ENCODE assay signal across 8 cellular contexts in genomic region chr10:21173433-21173963, GRCh38.
DNase-seq lines count a peak whose midpoint lies in the region; ATAC-seq, FAIRE-seq and TF ChIP-seq lines count a peak whose summit lies in the region.

No MANE protein-coding gene starts in this region.

- peak overlapping the region; percentile 77 for H3K4me3 ChIP-seq in HEK293 (ENCODE audit: low read depth, low read length)
- H3K4me3 ChIP-seq in right cardiac atrium (ENCODE audit: low read length), result peak overlapping the region; percentile 66
- peak overlapping the region; percentile 47 to 55 for H3K4me3 ChIP-seq in small intestine (ENCODE audit: low read depth in 1 of 2, low read length in 2 of 2)

- H3K4me3 Mint-ChIP-seq in activated T-cell treated with anti-CD3 and anti-CD28 coated beads, Interleukin-2, amount 50 U/mL, for 72 hours, result peak overlapping the region; percentile 66 to 78

- peak overlapping the region; percentile 73; the same call in 1 of the 2 replicates for H3K27ac ChIP-seq in HEK293 (ENCODE audit: extremely low read depth, low read depth, low read length)
- no peak overlapping the region for H3K27ac ChIP-seq in right cardiac atrium (ENCODE audit: low read length)
- no peak overlapping the region for H3K27ac ChIP-seq in small intestine (ENCODE audit: low read depth in 1 of 2, low read length in 1 of 2)

- peaks cover 9% of the 10 kb centered on the region for H3K4me1 Mint-ChIP-seq in activated T-cell treated with anti-CD3 and anti-CD28 coated beads, Interleukin-2, amount 50 U/mL, for 72 hours (ENCODE audit: low read depth)

- FAIRE-seq in small intestine (lab: Jason Lieb, UNC), result no peak

- no peak overlapping the region for H3K27ac Mint-ChIP-seq in activated T-cell treated with anti-CD3 and anti-CD28 coated beads, Interleukin-2, amount 50 U/mL, for 72 hours

- H3K9me3 Mint-ChIP-seq in activated T-cell treated with anti-CD3 and anti-CD28 coated beads, Interleukin-2, amount 50 U/mL, for 72 hours, result no peaks in the 10 kb centered on the region

- DNase-seq in activated T-cell treated with anti-CD3 and anti-CD28 coated beads, Interleukin-2, amount 50 U/mL, for 72 hours, result peak in 1 of 2 donors; percentile 1
- peak in 2 of 3 donors; percentile 42 to 44 for DNase-seq in right cardiac atrium
- no peak for DNase-seq in small intestine
- no peak for DNase-seq in stimulated activated CD8-positive, alpha-beta memory T cell treated with anti-CD3 and anti-CD28 coated beads, Interleukin-4, amount 100 ng/mL, for 48 hours
- DNase-seq in NCI-H1930 (lab: John Stamatoyannopoulos, UW), result no peak
- no peak for DNase-seq in HCEC 1CT

- ATAC-seq in activated T-cell treated with anti-CD3 and anti-CD28 coated beads, Interleukin-2, amount 50 U/mL, for 72 hours (replicated peaks in 1 of 2), result peak; percentile 14
- ATAC-seq in right cardiac atrium (peak in 1 of 2 donors; percentile 38), HG03280 (IDR thresholded peaks at IDR 0.05; ENCODE audit: unreplicated experiment) (no peak)

- CTCF ChIA-PET in HEK293 (lab: Yijun Ruan, JAX), result interaction anchor here (0.9 kb wide), 1 partner anchor 318 kb away, joined by 3 read pairs; no protein-coding TSS in a partner anchor

- POLR2A ChIA-PET in HEK293 (lab: Yijun Ruan, JAX), result no interaction called here

- H3K27me3 Mint-ChIP-seq in activated T-cell treated with anti-CD3 and anti-CD28 coated beads, Interleukin-2, amount 50 U/mL, for 72 hours (ENCODE audit: low read depth), result peaks cover 37% of the 10 kb centered on the region

- intact Hi-C loops in right cardiac atrium (cut with DNase I), result no loop called here

- under 1% methylated on average over 60 of the region's 60 CpGs for WGBS in right cardiac atrium
- 1 to 3% (median 1%) methylated on average over 47 to 60 of the region's 60 CpGs for WGBS in small intestine, 3 donors

- peaks cover 0 to 2% of the 10 kb centered on the region in 2 donors for H3K36me3 Mint-ChIP-seq in activated T-cell treated with anti-CD3 and anti-CD28 coated beads, Interleukin-2, amount 50 U/mL, for 72 hours (ENCODE audit: insufficient read depth in 2 of 2)

- no peak for TF ChIP-seq CTCF in HEK293 (tag by site-specific recombination; IDR thresholded peaks at IDR 0.05)

- H3K4me1 ChIP-seq in HEK293 (ENCODE audit: control insufficient read depth, insufficient read depth, low read length) (peaks cover 2% of the 10 kb centered on the region; the same call in 1 of the 2 replicates), right cardiac atrium (ENCODE audit: control insufficient read depth, insufficient read depth, low read length) (no peaks in the 10 kb centered on the region), small intestine (ENCODE audit: control insufficient read depth in 2 of 2, insufficient read depth in 1 of 2, low read depth in 1 of 2, low read length in 1 of 2) (no peaks in the 10 kb centered on the region)

- H3K36me3 ChIP-seq in HEK293 (ENCODE audit: control insufficient read depth in 2 of 2, insufficient read depth in 1 of 2, low read length in 2 of 2) (no peaks in the 10 kb centered on the region), small intestine (ENCODE audit: control insufficient read depth in 2 of 2, insufficient read depth in 2 of 2, low read length in 2 of 2) (no peaks in the 10 kb centered on the region)

- H3K9me3 ChIP-seq in HEK293 (ENCODE audit: control insufficient read depth, insufficient read depth, low read depth, low read length) (no peaks in the 10 kb centered on the region), right cardiac atrium (ENCODE audit: control insufficient read depth, low read length) (no peaks in the 10 kb centered on the region), small intestine (ENCODE audit: control insufficient read depth, low read depth) (no peaks in the 10 kb centered on the region)

- H3K27me3 ChIP-seq in right cardiac atrium (ENCODE audit: control insufficient read depth, insufficient read depth), result no peaks in the 10 kb centered on the region
- peaks cover 8 to 16% of the 10 kb centered on the region in 2 donors for H3K27me3 ChIP-seq in small intestine (ENCODE audit: control insufficient read depth in 2 of 2, insufficient read depth in 2 of 2, low read length in 2 of 2)

TF ChIP-seq in HEK293, 187 proteins besides CTCF, POLR2A, EP300 and RAD21 (continues in another document):
- TF ChIP-seq ZNF707 (tag by site-specific recombination; IDR thresholded peaks at IDR 0.05), result no peak
- TF ChIP-seq ZNF18 (tag by site-specific recombination; IDR thresholded peaks at IDR 0.05), result no peak
- no peak for TF ChIP-seq ELK4 (IDR thresholded peaks at IDR 0.05; ENCODE audit: borderline replicate concordance, low read depth, low read length)
- no peak for TF ChIP-seq ZNF704 (tag by site-specific recombination; IDR thresholded peaks at IDR 0.05)
- no peak for TF ChIP-seq ZNF624 (tag by site-specific recombination; IDR thresholded peaks at IDR 0.05)
- TF ChIP-seq REST (tag by site-specific recombination; IDR thresholded peaks at IDR 0.05), result no peak
- TF ChIP-seq ZNF837 (tag by site-specific recombination; IDR thresholded peaks at IDR 0.05), result no peak
- TF ChIP-seq OSR2 (tag by site-specific recombination; IDR thresholded peaks at IDR 0.05), result no peak
- no peak for TF ChIP-seq ZNF555 (tag by site-specific recombination; conservative IDR thresholded peaks at IDR 0.05)
- no peak for TF ChIP-seq FEZF1 (tag by site-specific recombination; IDR thresholded peaks at IDR 0.05)
- TF ChIP-seq KLF16 (tag by site-specific recombination; IDR thresholded peaks at IDR 0.05), result peak; percentile 61; the same call in 1 of the 2 replicates
- TF ChIP-seq ZNF266 (tag by site-specific recombination; IDR thresholded peaks at IDR 0.05; ENCODE audit: low read depth), result no peak
- TF ChIP-seq ZNF341 (tag by site-specific recombination; IDR thresholded peaks at IDR 0.05; ENCODE audit: low read depth), result peak; percentile 88
- TF ChIP-seq ZNF747 (tag by site-specific recombination; IDR thresholded peaks at IDR 0.05), result no peak
- peak; percentile 65 for TF ChIP-seq GLIS1 (tag by site-specific recombination; IDR thresholded peaks at IDR 0.05)
- no peak for TF ChIP-seq ZNF654 (tag by site-specific recombination; IDR thresholded peaks at IDR 0.05; ENCODE audit: low read depth)
- no peak for TF ChIP-seq KLF10 (tag by site-specific recombination; IDR thresholded peaks at IDR 0.05)
- TF ChIP-seq ZNF561 (tag by site-specific recombination; IDR thresholded peaks at IDR 0.05; ENCODE audit: borderline replicate concordance), result no peak

Comparison
In these comparisons a context has a peak if more than half of its experiments do, and no peak if none do; other contexts are left out.
1. DNase-seq: peak in right cardiac atrium (2 of 3); none in small intestine (single experiment), stimulated activated CD8-positive, alpha-beta memory T cell treated with anti-CD3 and anti-CD28 coated beads, Interleukin-4, amount 100 ng/mL, for 48 hours (single experiment), NCI-H1930 (0 of 2) and HCEC 1CT (single experiment).
2. Peak in every context shown above with its lines, with median percentiles within 50 percentile points of each other: H3K4me3 ChIP-seq.